Comparison of ENCODE assay signal across 8 cellular contexts in the genomic region with DNA sequence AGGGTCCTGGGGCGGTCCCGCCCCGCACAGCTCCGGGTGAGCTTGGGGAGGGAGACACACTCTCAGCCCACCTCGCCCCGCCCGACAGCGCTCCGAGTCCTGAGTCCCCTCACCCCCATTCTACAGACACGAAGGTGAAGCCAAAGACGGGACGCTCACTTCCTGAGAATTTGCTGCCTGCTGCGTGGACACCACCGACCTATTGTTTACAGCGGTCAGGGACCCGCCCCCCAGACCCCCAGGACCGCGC. TPM values are rescaled to one million over a fixed set of nuclear protein-coding genes. Genes with fewer than 3 reads are reported as not detected.
DNase-seq lines count a peak whose midpoint lies in the region; TF ChIP-seq lines count a peak whose summit lies in the region.

No MANE protein-coding gene starts in this region.

- H3K9me3 ChIP-seq in SK-N-MC (ENCODE audit: low read depth, low read length) (peaks cover 8% of the 10 kb centered on the region; the same call in 1 of the 2 replicates), fibroblast of lung (ENCODE audit: control insufficient read depth, insufficient read depth, low read depth, low read length) (no peaks in the 10 kb centered on the region)

- H4K20me1 ChIP-seq in fibroblast of lung (ENCODE audit: control insufficient read depth, extremely low read depth, insufficient read depth, low read length) = no peaks in the 10 kb centered on the region

- peak overlapping the region; percentile 88 for H3K4me3 ChIP-seq in SK-N-MC
- H3K4me3 ChIP-seq in fibroblast of lung (replicated peaks in 1 of 4; ENCODE audit: control extremely low read depth in 1 of 4, insufficient read depth in 1 of 4, low read depth in 3 of 4, low read length in 4 of 4) = peak overlapping the region; percentile 75 to 89 (median 80)

- H3K27me3 Mint-ChIP-seq in activated CD4-positive, alpha-beta T cell treated with anti-CD3 and anti-CD28 coated beads, Interleukin-2, amount 10 ng/mL, durations not matched to agents 24 days and 14 days = peaks cover 2% of the 10 kb centered on the region
- H3K27me3 Mint-ChIP-seq in progenitor cell of endocrine pancreas = no peaks in the 10 kb centered on the region

- H3K9me3 Mint-ChIP-seq in activated CD4-positive, alpha-beta T cell treated with anti-CD3 and anti-CD28 coated beads, Interleukin-2, amount 10 ng/mL, durations not matched to agents 24 days and 14 days = peaks cover 23% of the 10 kb centered on the region
- H3K9me3 Mint-ChIP-seq in progenitor cell of endocrine pancreas (ENCODE audit: low read depth) = peaks cover 5% of the 10 kb centered on the region

- DNase-seq in activated CD4-positive, alpha-beta T cell treated with anti-CD3 and anti-CD28 coated beads, Interleukin-2, amount 10 ng/mL, durations not matched to agents 24 days and 14 days = no peak
- DNase-seq in activated CD4-positive, alpha-beta T cell treated with anti-CD3 and anti-CD28 coated beads, Interleukin-2, amount 50 U/mL, for 1 hour = no peak
- DNase-seq in SK-N-MC (ENCODE audit: low read depth, low spot score) (no peak), fibroblast of lung (ENCODE audit: low read depth in 2 of 2) (no peak), progenitor cell of endocrine pancreas (ENCODE audit: low spot score, unreplicated experiment) (no peak), NCI-H1105 treated with DMSO at 0.1 percent for 48 hours (lab: John Stamatoyannopoulos, UW) (no peak), COLO829 (ENCODE audit: low spot score) (no peak), islet precursor cell (no peak)

- H3K27ac ChIP-seq in SK-N-MC (no peak overlapping the region), fibroblast of lung (ENCODE audit: insufficient read depth, low read length) (peak overlapping the region; percentile 97)

- peaks cover 50% of the 10 kb centered on the region for H3K36me3 Mint-ChIP-seq in activated CD4-positive, alpha-beta T cell treated with anti-CD3 and anti-CD28 coated beads, Interleukin-2, amount 10 ng/mL, durations not matched to agents 24 days and 14 days (ENCODE audit: low read depth)
- peaks cover 32% of the 10 kb centered on the region for H3K36me3 Mint-ChIP-seq in progenitor cell of endocrine pancreas (ENCODE audit: insufficient read depth)

- peak overlapping the region; percentile 94 for H3K4me2 ChIP-seq in fibroblast of lung (ENCODE audit: extremely low read depth, insufficient read depth, low read length)

- H3K9ac ChIP-seq in SK-N-MC (ENCODE audit: insufficient read length) (no peak overlapping the region), fibroblast of lung (ENCODE audit: insufficient read depth, low read length) (peak overlapping the region; percentile 65)

- no peaks in the 10 kb centered on the region for H3K27me3 ChIP-seq in fibroblast of lung (ENCODE audit: control insufficient read depth, insufficient read depth, low read length)

- TF ChIP-seq CTCF in fibroblast of lung (conservative IDR thresholded peaks at IDR 0.05 in 1 of 2, IDR thresholded peaks at IDR 0.05 in 1 of 2; ENCODE audit: low read depth in 1 of 2, low read length in 2 of 2) (no peak), progenitor cell of endocrine pancreas (IDR thresholded peaks at IDR 0.05; ENCODE audit: unreplicated experiment) (no peak)

- H2AFZ ChIP-seq in fibroblast of lung (ENCODE audit: low read length) = peak overlapping the region; percentile 100

- H3K27ac Mint-ChIP-seq in activated CD4-positive, alpha-beta T cell treated with anti-CD3 and anti-CD28 coated beads, Interleukin-2, amount 10 ng/mL, durations not matched to agents 24 days and 14 days = peak overlapping the region; percentile 100
- H3K27ac Mint-ChIP-seq in progenitor cell of endocrine pancreas = peak overlapping the region; percentile 100

- intact Hi-C loops in activated CD4-positive, alpha-beta T cell treated with anti-CD3 and anti-CD28 coated beads, Interleukin-2, amount 10 ng/mL, durations not matched to agents 24 days and 14 days (cut with micrococcal nuclease) = loop anchor here (1.0 to 5.0 kb wide), 8 partner anchors 95 to 910 kb away; a partner anchor contains a TSS

- no peaks in the 10 kb centered on the region for H3K4me1 ChIP-seq in fibroblast of lung (ENCODE audit: control insufficient read depth, extremely low read depth, insufficient read depth, low read length)

- H3K79me2 ChIP-seq in fibroblast of lung (ENCODE audit: control insufficient read depth, insufficient read depth, low read length) = peaks cover 22% of the 10 kb centered on the region

- H3K4me1 Mint-ChIP-seq in activated CD4-positive, alpha-beta T cell treated with anti-CD3 and anti-CD28 coated beads, Interleukin-2, amount 10 ng/mL, durations not matched to agents 24 days and 14 days = peaks cover 12% of the 10 kb centered on the region
- H3K4me1 Mint-ChIP-seq in progenitor cell of endocrine pancreas (ENCODE audit: low read depth) = peaks cover 14% of the 10 kb centered on the region

- peak overlapping the region; percentile 99 for H3K4me3 Mint-ChIP-seq in activated CD4-positive, alpha-beta T cell treated with anti-CD3 and anti-CD28 coated beads, Interleukin-2, amount 10 ng/mL, durations not matched to agents 24 days and 14 days
- H3K4me3 Mint-ChIP-seq in progenitor cell of endocrine pancreas (ENCODE audit: low read depth) = peak overlapping the region; percentile 99

- peaks cover 27% of the 10 kb centered on the region for H3K36me3 ChIP-seq in SK-N-MC (ENCODE audit: insufficient read depth, low read length)
- no peaks in the 10 kb centered on the region for H3K36me3 ChIP-seq in fibroblast of lung (ENCODE audit: control insufficient read depth, insufficient read depth, low read length)

RNA-seq across cellular contexts. Expression of a gene that starts 0.8 kb away (rescaled TPM):
- 25.4 and 27.0 TPM in 2 replicates for total RNA-seq in activated CD4-positive, alpha-beta T cell treated with anti-CD3 and anti-CD28 coated beads, Interleukin-2, amount 10 ng/mL, durations not matched to agents 24 days and 14 days
- total RNA-seq in fibroblast of lung (8.9 and 9.8 TPM in 2 replicates), progenitor cell of endocrine pancreas (30.9 and 32.5 TPM in 2 replicates)
- polyA plus RNA-seq in fibroblast of lung = 3.3 and 5.1 TPM in 2 replicates
- 2.1 and 2.4 TPM in 2 replicates for polyA plus RNA-seq in fibroblast of lung (2012)
- 1.1 and 3.1 TPM in 2 replicates for polyA minus RNA-seq in fibroblast of lung (ENCODE audit: low replicate concordance)

RNA-seq across cellular contexts. Expression of a gene that starts 31.5 kb away (rescaled TPM):
- not detected in 2 replicates for total RNA-seq in activated CD4-positive, alpha-beta T cell treated with anti-CD3 and anti-CD28 coated beads, Interleukin-2, amount 10 ng/mL, durations not matched to agents 24 days and 14 days
- total RNA-seq in fibroblast of lung (0.26 and 0.33 TPM in 2 replicates), progenitor cell of endocrine pancreas (2.2 TPM in 2 replicates)
- polyA plus RNA-seq in fibroblast of lung = 0.21 TPM in 1 of 2 replicates, not detected in the other
- 0.13 TPM in 1 of 2 replicates, not detected in the other for polyA plus RNA-seq in fibroblast of lung (2012)
- 0.59 TPM in 1 of 2 replicates, not detected in the other for polyA minus RNA-seq in fibroblast of lung (ENCODE audit: low replicate concordance)
